ENCODE assay signal across 8 cellular contexts in the genomic region with DNA sequence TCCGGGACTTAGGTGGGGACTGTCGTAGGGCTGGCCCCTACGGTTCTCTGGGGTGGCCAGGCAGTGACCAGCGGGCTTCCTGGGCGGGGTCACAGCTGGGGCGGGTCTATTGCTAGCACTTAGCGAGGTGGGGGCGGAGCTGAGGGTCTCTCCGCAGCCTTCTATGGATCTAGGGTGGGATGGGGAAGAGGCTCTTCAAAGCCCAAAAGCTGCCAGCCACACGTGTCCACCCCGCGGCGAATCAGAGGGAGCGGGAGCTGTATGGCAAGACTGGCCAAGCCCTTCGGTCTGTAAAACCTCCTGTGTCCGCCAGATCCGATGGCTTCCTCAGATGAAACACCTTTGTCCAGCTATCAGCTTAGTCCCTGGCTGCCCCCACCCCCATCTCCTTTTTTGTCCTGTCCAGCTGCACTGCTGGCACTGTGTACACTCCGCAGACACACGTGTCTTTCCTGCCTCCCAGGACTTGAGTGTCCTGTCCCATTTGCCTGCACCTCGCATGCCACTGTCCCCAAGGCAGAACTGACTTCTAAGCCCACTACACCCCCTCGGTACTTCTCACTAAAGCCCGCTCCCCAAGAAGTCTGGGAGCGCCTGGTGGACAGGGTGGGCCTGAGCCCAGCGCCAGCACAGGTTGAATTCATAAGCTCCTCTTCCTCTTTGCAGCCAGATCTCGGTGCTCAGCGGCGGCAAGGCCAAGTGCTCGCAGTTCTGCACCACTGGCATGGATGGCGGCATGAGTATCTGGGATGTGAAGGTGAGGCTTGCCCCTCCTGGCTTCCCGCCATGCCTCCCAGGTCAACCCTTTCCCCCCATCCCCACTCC. TPM values are rescaled to one million over a fixed set of nuclear protein-coding genes. Genes with fewer than 3 reads are reported as not detected.
A peak's percentile ranks its signal among the peaks of the same experiment; 100 is the strongest.
DNase-seq lines count a peak whose midpoint lies in the region; ATAC-seq and TF ChIP-seq lines count a peak whose summit lies in the region.

No MANE protein-coding gene starts in this region.

- ATAC-seq in gastroesophageal sphincter: peak; percentile 62

- no peak overlapping the region for H4K12ac ChIP-seq in trophoblast cell (ENCODE audit: low read depth, low read length)

- no peak for TF ChIP-seq CTCF in gastroesophageal sphincter (IDR thresholded peaks at IDR 0.05)

- H3K4me1 ChIP-seq in gastroesophageal sphincter: peaks cover 0 to 25% (median 6%) of the 10 kb centered on the region in 3 donors
- peaks cover 5 to 13% of the 10 kb centered on the region in 2 experiments for H3K4me1 ChIP-seq in trophoblast cell (ENCODE audit: control insufficient read depth in 1 of 2, insufficient read depth in 2 of 2, low read length in 2 of 2)

- no peak for TF ChIP-seq EP300 in gastroesophageal sphincter (IDR thresholded peaks at IDR 0.05)

- peaks cover 0 to 83% of the 10 kb centered on the region in 2 donors for H3K36me3 ChIP-seq in gastroesophageal sphincter
- H3K36me3 ChIP-seq in trophoblast cell (ENCODE audit: control insufficient read depth in 1 of 2, insufficient read depth in 2 of 2, low read length in 2 of 2): peaks cover 74 to 76% of the 10 kb centered on the region in 2 experiments

- peak overlapping the region; percentile 37 to 69 for H3K4me3 ChIP-seq in gastroesophageal sphincter
- H3K4me3 ChIP-seq in trophoblast cell (ENCODE audit: low read depth, low read length): peak overlapping the region; percentile 71

- H4K8ac ChIP-seq in trophoblast cell (ENCODE audit: low read depth, low read length): peak overlapping the region; percentile 0

- no peaks in the 10 kb centered on the region for H3K27me3 ChIP-seq in gastroesophageal sphincter
- no peaks in the 10 kb centered on the region for H3K27me3 ChIP-seq in trophoblast cell (ENCODE audit: insufficient read depth, low read length)

- no peak for TF ChIP-seq POLR2A in gastroesophageal sphincter (IDR thresholded peaks at IDR 0.05)

- H3K14ac ChIP-seq in trophoblast cell (ENCODE audit: low read length): no peak overlapping the region

- no peak overlapping the region for H3K18ac ChIP-seq in trophoblast cell (ENCODE audit: low read length)

- no peak overlapping the region for H2AK5ac ChIP-seq in trophoblast cell (ENCODE audit: low read length)

- DNase-seq in NCI-H345 (lab: John Stamatoyannopoulos, UW) (peak; percentile 43), NCI-H345 treated with DMSO at 0.1 percent for 48 hours (lab: John Stamatoyannopoulos, UW; ENCODE audit: unreplicated experiment) (no peak), SK-N-DZ (ENCODE audit: low spot score) (peak; percentile 81), trophoblast cell (no peak), NCI-H1436 (lab: John Stamatoyannopoulos, UW) (no peak), T1000 (lab: John Stamatoyannopoulos, UW) (no peak), COLO829 (ENCODE audit: low spot score) (no peak)

- peak overlapping the region in 3 of 4 donors; percentile 78 to 84 (median 82) for H3K27ac ChIP-seq in gastroesophageal sphincter
- H3K27ac ChIP-seq in trophoblast cell (ENCODE audit: low read depth, low read length): peak overlapping the region; percentile 29

- H3K79me1 ChIP-seq in trophoblast cell (ENCODE audit: low read length): peaks cover 3% of the 10 kb centered on the region

- no peak overlapping the region for H3K9ac ChIP-seq in trophoblast cell (ENCODE audit: low read length)

- no peak overlapping the region for H3K4ac ChIP-seq in trophoblast cell (ENCODE audit: low read depth, low read length)

- no peak overlapping the region for H2BK5ac ChIP-seq in trophoblast cell (ENCODE audit: low read depth, low read length, poor library complexity)

- no peak overlapping the region for H2BK120ac ChIP-seq in trophoblast cell (ENCODE audit: insufficient read depth, low read length, poor library complexity)

- no peaks in the 10 kb centered on the region for H3K9me3 ChIP-seq in gastroesophageal sphincter
- H3K9me3 ChIP-seq in trophoblast cell (ENCODE audit: insufficient read depth, low read depth, low read length): no peaks in the 10 kb centered on the region

- H4K91ac ChIP-seq in trophoblast cell (ENCODE audit: low read depth, low read length): peak overlapping the region; percentile 20

- peak overlapping the region; percentile 62 for H3K4me2 ChIP-seq in trophoblast cell (ENCODE audit: low read length)

- H2BK12ac ChIP-seq in trophoblast cell (ENCODE audit: low read length): no peak overlapping the region

- peak overlapping the region; percentile 13 for H2AFZ ChIP-seq in trophoblast cell (ENCODE audit: insufficient read depth, low read length, poor library complexity)

- H3K23ac ChIP-seq in trophoblast cell (ENCODE audit: low read length): no peak overlapping the region

- H3K79me2 ChIP-seq in trophoblast cell (ENCODE audit: control insufficient read depth, insufficient read depth, low read length, poor library complexity): no peaks in the 10 kb centered on the region

- 40 to 100% methylated on average over 5 to 13 of the region's 30 CpGs for WGBS in gastroesophageal sphincter (ENCODE audit: low coverage in 1 of 2), 2 donors
- WGBS in trophoblast cell (ENCODE audit: extremely low coverage, insufficient coverage, insufficient read length): no CpG with 5 or more reads among the region's 30 CpGs

RNA-seq across cellular contexts. Expression of a gene that starts 14.8 kb away (rescaled TPM):
- polyA plus RNA-seq in SK-N-DZ (2014; cell fraction: cytosol; rRNA removed): 131 and 179 TPM in 2 replicates
- 49.5 and 68.9 TPM in 2 replicates for polyA plus RNA-seq in SK-N-DZ (2014; cell fraction: nucleus; rRNA removed)
- total RNA-seq in gastroesophageal sphincter: 100 to 1,000 TPM in 3 of 4 donors, 10 to 100 TPM in 1; 91.7 to 155 (median 123) TPM
- 102 and 109 TPM in 2 replicates for polyA plus RNA-seq in trophoblast cell (2013)

RNA-seq across cellular contexts. Expression of a gene that starts 15.2 kb away (rescaled TPM):
- polyA plus RNA-seq in SK-N-DZ (2014; cell fraction: cytosol; rRNA removed): 138 and 153 TPM in 2 replicates
- polyA plus RNA-seq in SK-N-DZ (2014; cell fraction: nucleus; rRNA removed): 84.8 and 96.8 TPM in 2 replicates
- total RNA-seq in gastroesophageal sphincter: 10 to 100 TPM; 47.3 to 73.4 (median 70.0) TPM
- 126 and 130 TPM in 2 replicates for polyA plus RNA-seq in trophoblast cell (2013)

RNA-seq across cellular contexts. Expression of a gene that starts 19.0 kb away (rescaled TPM):
- polyA plus RNA-seq in SK-N-DZ (2014; cell fraction: cytosol; rRNA removed): 66.4 and 80.1 TPM in 2 replicates
- polyA plus RNA-seq in SK-N-DZ (2014; cell fraction: nucleus; rRNA removed): 52.1 and 61.5 TPM in 2 replicates
- total RNA-seq in gastroesophageal sphincter: 100 to 1,000 TPM in 3 of 4 donors, 10 to 100 TPM in 1; 69.9 to 158 (median 138) TPM
- polyA plus RNA-seq in trophoblast cell (2013): 131 TPM in 2 replicates

RNA-seq across cellular contexts. Expression of a gene that starts 45.0 kb away (rescaled TPM):
- polyA plus RNA-seq in SK-N-DZ (2014; cell fraction: cytosol; rRNA removed): 12.4 and 15.7 TPM in 2 replicates
- polyA plus RNA-seq in SK-N-DZ (2014; cell fraction: nucleus; rRNA removed): 8.8 and 14.1 TPM in 2 replicates
- 10 to 100 TPM in 1 of 4 donors, 1 to 10 TPM in 3; 6.2 to 10.8 (median 7.3) TPM for total RNA-seq in gastroesophageal sphincter
- 3.7 and 4.0 TPM in 2 replicates for polyA plus RNA-seq in trophoblast cell (2013)

RNA-seq across cellular contexts. Expression of a gene that starts 45.2 kb away (rescaled TPM):
- 105 and 119 TPM in 2 replicates for polyA plus RNA-seq in SK-N-DZ (2014; cell fraction: cytosol; rRNA removed)
- 489 and 529 TPM in 2 replicates for polyA plus RNA-seq in SK-N-DZ (2014; cell fraction: nucleus; rRNA removed)
- 10 to 100 TPM; 13.6 to 34.6 (median 23.0) TPM for total RNA-seq in gastroesophageal sphincter
- polyA plus RNA-seq in trophoblast cell (2013): 61.2 and 66.0 TPM in 2 replicates

Comparison
In these comparisons a context has a peak if more than half of its experiments do, and no peak if none do; other contexts are left out.
1. DNase-seq: peak in NCI-H345 (single experiment) and SK-N-DZ (single experiment); none in NCI-H345 treated with DMSO at 0.1 percent for 48 hours (single experiment), trophoblast cell (0 of 2), NCI-H1436 (single experiment), T1000 (single experiment) and COLO829 (single experiment).